ENCODE assay signal across 12 cellular contexts in genomic region chr3:123634149-123635051, GRCh38. TPM values are rescaled to one million over a fixed set of nuclear protein-coding genes. Genes with fewer than 3 reads are reported as not detected.
DNase-seq lines count a peak whose midpoint lies in the region; FAIRE-seq and TF ChIP-seq lines count a peak whose summit lies in the region.
"Had no signal": no experiment of that assay in that cellular context is flagged by ENCODE, and none has a peak within 500 bp of the region (broad histone marks: within the 10 kb centered on the region; RNA-seq: fewer than 3 reads in every experiment).

No MANE protein-coding gene starts in this region.

- POLR2A ChIA-PET in H1 (lab: Charles Lee; ENCODE audit: partially characterized antibody): interaction anchor here (1.0 kb wide), 2 partner anchors 10 to 18 kb away, joined by 3 read pairs; no protein-coding TSS in a partner anchor

- H3K4me1 ChIP-seq in H1 (replicated peaks in 1 of 4; ENCODE audit: control insufficient read depth in 3 of 4, insufficient read depth in 4 of 4, low read length in 3 of 4): peaks cover 3 to 29% (median 16%) of the 10 kb centered on the region in 4 experiments
- H3K4me1 ChIP-seq in osteoblast (ENCODE audit: insufficient read depth, low read length): peaks cover 12% of the 10 kb centered on the region

- H4K8ac ChIP-seq in H1 (ENCODE audit: extremely low read depth, insufficient read depth, low read length): peak overlapping the region; percentile 68; the same call in 1 of the 2 replicates

- H3K9ac ChIP-seq in H1 (replicated peaks in 1 of 4; ENCODE audit: extremely low read depth in 1 of 4, low read depth in 3 of 4, low read length in 3 of 4): no peak overlapping the region; a peak in 1 of 7 replicates

- 0 out of 2 replicates have a peak overlapping the region, but pooled peaks have one; percentile 61 for H2BK15ac ChIP-seq in H1 (ENCODE audit: low read length)

- H3K36me3 ChIP-seq in H1 (ENCODE audit: control insufficient read depth in 2 of 4, insufficient read depth in 4 of 4, low read length in 3 of 4) (no peaks in the 10 kb centered on the region), osteoblast (ENCODE audit: insufficient read depth, low read length) (peaks cover 61% of the 10 kb centered on the region)

- CTCF ChIA-PET in H1 (lab: Charles Lee; ENCODE audit: partially characterized antibody): interaction anchor here (0.8 to 5.1 kb wide), 6 partner anchors 7 to 84 kb away, joined by 3 to 50 read pairs (median 3); no protein-coding TSS in a partner anchor

- no peaks in the 10 kb centered on the region for H4K20me1 ChIP-seq in H1 (replicated peaks in 1 of 2; ENCODE audit: control insufficient read depth in 1 of 2, insufficient read depth in 2 of 2, low read length in 2 of 2)
- peaks cover 10% of the 10 kb centered on the region for H4K20me1 ChIP-seq in osteoblast (ENCODE audit: insufficient read depth, low read length)

- H3K79me1 ChIP-seq in H1 (ENCODE audit: low read depth, low read length): no peaks in the 10 kb centered on the region; the same call in 1 of the 2 replicates

- H3K27ac ChIP-seq in C4-2B (peak overlapping the region; percentile 6; the same call in 1 of the 2 replicates), H1 (ENCODE audit: low read depth, low read length) (peak overlapping the region; percentile 60; the same call in 1 of the 2 replicates), osteoblast (ENCODE audit: low read depth, low read length) (peak overlapping the region; percentile 12)

- H3K4ac ChIP-seq in H1 (replicated peaks; ENCODE audit: insufficient read length, low read depth, low read length): peak overlapping the region; percentile 65

- TF ChIP-seq POLR2A in H1 (IDR thresholded peaks at IDR 0.05; ENCODE audit: control extremely low read depth in 1 of 2, low read depth in 2 of 2, low read length in 2 of 2): no peak

- no peak for TF ChIP-seq RAD21 in H1 (IDR thresholded peaks at IDR 0.05 in 1 of 2, conservative IDR thresholded peaks at IDR 0.05 in 1 of 2; ENCODE audit: low read depth in 2 of 2, low read length in 2 of 2)

- no peaks in the 10 kb centered on the region for H3K9me3 ChIP-seq in H1 (ENCODE audit: insufficient read depth in 2 of 2, low read depth in 1 of 2, low read length in 1 of 2)
- H3K9me3 ChIP-seq in osteoblast (ENCODE audit: low read depth, low read length): no peaks in the 10 kb centered on the region
- H3K9me3 ChIP-seq: right atrium auricular region, tibial nerve had no signal

- H4K5ac ChIP-seq in H1 (ENCODE audit: insufficient read length, low read depth, low read length): no peak overlapping the region

- no peak overlapping the region for H2BK120ac ChIP-seq in H1 (replicated peaks; ENCODE audit: low read depth, low read length)

- TF ChIP-seq EP300 in H1 (IDR thresholded peaks at IDR 0.05; ENCODE audit: borderline replicate concordance in 1 of 2, low read depth in 2 of 2, low read length in 2 of 2): no peak

- 0 out of 2 replicates have a peak overlapping the region, but pooled peaks have one; percentile 90 for H2BK20ac ChIP-seq in H1 (ENCODE audit: low read length)

- H3K79me2 ChIP-seq in H1 (ENCODE audit: control insufficient read depth in 1 of 2, insufficient read depth in 2 of 2, low read length in 2 of 2) (no peaks in the 10 kb centered on the region), osteoblast (ENCODE audit: insufficient read depth, low read length) (no peaks in the 10 kb centered on the region)

- H3K14ac ChIP-seq in H1 (ENCODE audit: insufficient read length): no peak overlapping the region

- H2AFZ ChIP-seq in H1 (ENCODE audit: low read length): no peak overlapping the region
- H2AFZ ChIP-seq in osteoblast (ENCODE audit: low read length): no peak overlapping the region

- H3K4me2 ChIP-seq in H1 (ENCODE audit: insufficient read depth in 1 of 2, low read depth in 2 of 2, low read length in 2 of 2) (no peak overlapping the region; a peak in 1 of 4 replicates), osteoblast (ENCODE audit: insufficient read depth, low read length) (no peak overlapping the region)

- H3K56ac ChIP-seq in H1 (replicated peaks; ENCODE audit: insufficient read length, low read depth, low read length): no peak overlapping the region

- H4K91ac ChIP-seq in H1 (replicated peaks; ENCODE audit: insufficient read length, low read length): peak overlapping the region; percentile 6

- H3K27me3 ChIP-seq in H1 (replicated peaks in 1 of 4; ENCODE audit: control insufficient read depth in 3 of 4, extremely low read depth in 1 of 4, insufficient read depth in 3 of 4, low read length in 3 of 4) (no peaks in the 10 kb centered on the region), osteoblast (ENCODE audit: insufficient read depth, low read length) (no peaks in the 10 kb centered on the region)
- H3K27me3 ChIP-seq: right atrium auricular region, tibial nerve had no signal

- no peak for FAIRE-seq in H1 (lab: Jason Lieb, UNC)

- H3K23ac ChIP-seq in H1 (ENCODE audit: insufficient read length): no peak overlapping the region

- H3K18ac ChIP-seq in H1 (ENCODE audit: extremely low read depth, low read length): no peak overlapping the region; the same call in 1 of the 2 replicates

- intact Hi-C loops in head of caudate nucleus (cut with DNase I): no loop called here

- DNase-seq in LHCN-M2 (ENCODE audit: low read depth): peak; percentile 61
- DNase-seq in H1 (ENCODE audit: low read depth in 1 of 2, low spot score in 2 of 2): no peak
- DNase-seq in osteoblast (ENCODE audit: insufficient read length, low spot score, missing footprints): peak; percentile 73
- no peak for DNase-seq in nucleus accumbens (lab: John Stamatoyannopoulos, UW)
- no peak for DNase-seq in glomerular visceral epithelial cell (ENCODE audit: extremely low spot score)
- no peak for DNase-seq in NK-92 (lab: John Stamatoyannopoulos, UW; ENCODE audit: unreplicated experiment)
- DNase-seq in head of caudate nucleus: no peak
- DNase-seq: activated CD4-positive, alpha-beta T cell treated with anti-CD3 and anti-CD28 coated beads, Interleukin-2, amount 10 ng/mL, durations not matched to agents 24 days and 14 days; cortex of kidney had no signal

- 87% methylated on average over 15 of the region's 15 CpGs; no CpG with 5 or more reads in 1 of the 2 experiments for WGBS in H1 (ENCODE audit: extremely low coverage in 1 of 2, insufficient coverage in 1 of 2, insufficient read length in 1 of 2, insufficient replicate concordance in 2 of 2, low coverage in 1 of 2, low lambda C conversion rate in 2 of 2, missing lambda C conversion rate in 1 of 2), 2 experiments

- 0 out of 2 replicates have a peak overlapping the region, but pooled peaks have one; percentile 75 for H2AK5ac ChIP-seq in H1 (ENCODE audit: low read depth, low read length)

- no peak for TF ChIP-seq CTCF in C4-2B (conservative IDR thresholded peaks at IDR 0.05)
- no peak for TF ChIP-seq CTCF in H1 (IDR thresholded peaks at IDR 0.05; ENCODE audit: control extremely low read depth in 1 of 3, insufficient read depth in 1 of 3, low read depth in 1 of 3, low read length in 3 of 3)
- TF ChIP-seq CTCF in osteoblast (IDR thresholded peaks at IDR 0.05; ENCODE audit: extremely low read depth, low read depth, low read length): no peak

- H3K4me3 ChIP-seq in H1 (ENCODE audit: extremely low read depth in 1 of 4, insufficient read depth in 2 of 4, low read depth in 3 of 4, low read length in 4 of 4) (peak overlapping the region in 1 of 4 experiments; percentile 2; a peak in 1 of 8 replicates), osteoblast (ENCODE audit: insufficient read depth, low read length) (no peak overlapping the region)
- H3K4me3 ChIP-seq: right atrium auricular region, tibial nerve had no signal

- H2BK12ac ChIP-seq in H1 (ENCODE audit: low read depth, low read length): peak overlapping the region; percentile 87; the same call in 1 of the 2 replicates

- H2BK5ac ChIP-seq in H1 (ENCODE audit: low read depth, low read length): peak overlapping the region; percentile 56

- H3K23me2 ChIP-seq in H1 (ENCODE audit: low read depth, low read length): 0 out of 2 replicates have a peak, but pooled peaks cover 2% of the 10 kb centered on the region

TF ChIP-seq in H1, 55 proteins besides CTCF, POLR2A, EP300 and RAD21:
- no peak for TF ChIP-seq GTF2F1 (IDR thresholded peaks at IDR 0.05; ENCODE audit: borderline replicate concordance, low read depth, low read length)
- no peak for TF ChIP-seq SAP30 (IDR thresholded peaks at IDR 0.05; ENCODE audit: insufficient read depth, insufficient replicate concordance, low read length)
- TF ChIP-seq CTBP2 (IDR thresholded peaks at IDR 0.05; ENCODE audit: borderline replicate concordance, insufficient read depth, insufficient read length, low read length): no peak
- TF ChIP-seq POLR2AphosphoS5 (IDR thresholded peaks at IDR 0.05; ENCODE audit: low read depth, low read length): no peak
- no peak for TF ChIP-seq BCL11A (IDR thresholded peaks at IDR 0.05; ENCODE audit: low read depth in 2 of 2, low read length in 2 of 2)
- no peak for TF ChIP-seq CREB1 (IDR thresholded peaks at IDR 0.05)
- no peak for TF ChIP-seq CEBPB (IDR thresholded peaks at IDR 0.05; ENCODE audit: low read depth, low read length)
- TF ChIP-seq CHD2 (IDR thresholded peaks at IDR 0.05; ENCODE audit: low read length): no peak
- no peak for TF ChIP-seq ZNF274 (IDR thresholded peaks at IDR 0.05; ENCODE audit: borderline replicate concordance, extremely low read depth, low read length)
TF ChIP-seq in H1: peak in this region for 0.

RNA-seq across cellular contexts. Expression of gene HACD2, which starts 49.5 kb away (rescaled TPM):
- total RNA-seq in LHCN-M2 (2014; rRNA removed) (20.5 and 23.7 TPM in 2 replicates), osteoblast (22.7 and 27.5 TPM in 2 replicates)
- 13.3 TPM for polyA plus RNA-seq in LHCN-M2 (2012)
- total RNA-seq in H1 (2021; fragmentation: NEBNext Ultra II Directional; extraction: Animal tissue kit (Norgen Biotek cat#: 25700)): 29.8 and 31.2 TPM in 2 replicates
- 12.7 and 24.9 TPM in 2 replicates for polyA plus RNA-seq in H1 (2011; rRNA removed)
- 21.3 TPM for polyA plus RNA-seq in H1 (2011; cell fraction: cytosol; rRNA removed)
- polyA plus RNA-seq in H1 (2011; cell fraction: nucleus; rRNA removed): 8.1 TPM
- 10.8 to 22.7 TPM (median 13.1 TPM) in 4 replicates for polyA plus RNA-seq in H1 (2012, experiment 1 of 2)
- polyA plus RNA-seq in H1 (2012, experiment 2 of 2): 2.3 TPM
- 29.0 TPM for polyA plus RNA-seq in H1 (2013, experiment 1 of 2)
- 32.0 TPM for polyA plus RNA-seq in H1 (2013, experiment 2 of 2)
- 51.4 and 71.5 TPM in 2 replicates for polyA minus RNA-seq in H1 (2011; rRNA and poly(A)+ RNA removed)
- 19.5 TPM for polyA minus RNA-seq in H1 (2011; cell fraction: cytosol; rRNA and poly(A)+ RNA removed)
- 14.9 TPM for polyA minus RNA-seq in H1 (2011; cell fraction: nucleus; rRNA and poly(A)+ RNA removed)

Comparison
In these comparisons a context has a peak if more than half of its experiments do, and no peak if none do; other contexts are left out.
1. H3K27ac ChIP-seq: peak in every context shown above with its lines; median percentile 60 in H1; 12 in osteoblast; 6 in C4-2B.
2. DNase-seq: peak in LHCN-M2 (single experiment) and osteoblast (single experiment); none in H1 (0 of 2), nucleus accumbens (0 of 56), glomerular visceral epithelial cell (single experiment), NK-92 (single experiment) and head of caudate nucleus (0 of 42).